Comparison of ENCODE assay signal across 1 cellular context in the genomic region with DNA sequence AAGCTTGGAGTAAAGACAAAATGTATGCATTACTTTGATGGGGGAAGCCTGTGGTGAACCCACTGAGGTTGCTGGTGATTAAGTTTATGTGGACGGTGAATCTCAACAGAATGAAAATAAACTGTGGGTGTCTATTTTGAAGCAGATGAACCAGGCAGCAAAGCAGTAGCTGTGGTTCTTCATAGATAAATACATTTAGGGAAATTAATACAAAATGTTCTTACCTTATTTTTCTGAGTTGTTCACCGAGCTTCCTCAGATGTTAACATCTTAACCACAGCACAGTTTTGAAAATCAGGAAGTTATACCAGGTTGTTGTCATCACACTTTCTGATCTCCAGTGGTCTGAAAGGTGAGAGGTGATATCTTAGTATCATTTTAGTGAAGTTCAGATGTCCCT.
TF ChIP-seq lines count a peak whose summit lies in the region.

No MANE protein-coding gene starts in this region.

TF ChIP-seq in IMR-90, 13 proteins besides CTCF, POLR2A, EP300 and RAD21 (continued from another document):
- TF ChIP-seq, protein P1, sequence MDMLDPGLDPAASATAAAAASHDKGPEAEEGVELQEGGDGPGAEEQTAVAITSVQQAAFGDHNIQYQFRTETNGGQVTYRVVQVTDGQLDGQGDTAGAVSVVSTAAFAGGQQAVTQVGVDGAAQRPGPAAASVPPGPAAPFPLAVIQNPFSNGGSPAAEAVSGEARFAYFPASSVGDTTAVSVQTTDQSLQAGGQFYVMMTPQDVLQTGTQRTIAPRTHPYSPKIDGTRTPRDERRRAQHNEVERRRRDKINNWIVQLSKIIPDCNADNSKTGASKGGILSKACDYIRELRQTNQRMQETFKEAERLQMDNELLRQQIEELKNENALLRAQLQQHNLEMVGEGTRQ (IDR thresholded peaks at IDR 0.05; ENCODE audit: low read depth, low read length) = no peak
- TF ChIP-seq SMC3 (IDR thresholded peaks at IDR 0.05; ENCODE audit: low read depth, low read length) = no peak
